ENCODE assay signal across 17 cellular contexts in the genomic region with DNA sequence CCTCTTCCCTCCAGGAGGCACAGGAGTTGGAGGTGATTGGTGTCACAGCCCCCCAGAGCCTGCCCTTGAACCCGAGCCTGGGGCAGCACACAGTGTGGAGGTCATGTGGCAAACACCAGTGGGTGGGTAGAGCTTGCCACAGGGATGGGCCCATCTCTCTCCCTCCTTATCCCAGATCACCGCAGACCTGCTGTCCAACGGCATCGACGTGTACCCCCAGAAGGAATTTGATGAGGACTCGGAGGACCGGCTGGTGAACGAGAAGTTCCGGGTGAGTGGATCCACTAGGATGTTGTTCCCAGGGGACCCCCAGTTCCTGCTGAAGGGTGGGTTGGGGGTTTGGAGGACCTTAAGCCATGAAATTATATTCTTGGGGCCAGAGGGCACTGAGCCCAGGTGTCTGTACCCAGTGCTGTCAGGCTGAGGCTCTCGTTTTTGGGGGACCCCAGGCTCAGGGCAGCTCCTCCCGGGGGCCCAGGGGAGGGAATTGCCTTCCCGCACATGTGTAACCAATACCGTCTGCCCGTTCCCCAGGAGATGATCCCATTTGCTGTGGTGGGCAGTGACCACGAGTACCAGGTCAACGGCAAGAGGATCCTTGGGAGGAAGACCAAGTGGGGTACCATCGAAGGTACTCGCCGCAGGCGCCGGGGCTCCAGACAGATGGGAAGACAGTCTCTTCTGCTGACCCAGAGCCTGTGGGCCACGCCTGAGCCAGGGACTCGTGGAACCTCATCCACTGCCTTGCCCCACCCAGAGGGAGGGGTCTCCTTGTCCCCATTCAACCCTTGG.
DNase-seq lines count a peak whose midpoint lies in the region; ATAC-seq, FAIRE-seq and TF ChIP-seq lines count a peak whose summit lies in the region.
"Had no signal": no experiment of that assay in that cellular context is flagged by ENCODE, and none has a peak within 500 bp of the region (broad histone marks: within the 10 kb centered on the region; RNA-seq: fewer than 3 reads in every experiment).

No MANE protein-coding gene starts in this region.

- no peaks in the 10 kb centered on the region for H3K27me3 ChIP-seq in cardiac muscle cell
- no peaks in the 10 kb centered on the region for H3K27me3 ChIP-seq in right atrium auricular region
- no peaks in the 10 kb centered on the region for H3K27me3 ChIP-seq in HepG2 (ENCODE audit: control insufficient read depth in 1 of 2, insufficient read depth in 2 of 2, low read length in 2 of 2)
- no peaks in the 10 kb centered on the region for H3K27me3 ChIP-seq in suprapubic skin

- peaks cover 19 to 38% (median 26%) of the 10 kb centered on the region in 3 donors for H3K4me1 Mint-ChIP-seq in T-cell

- peaks cover 6% of the 10 kb centered on the region for H3K4me1 ChIP-seq in cardiac muscle cell (ENCODE audit: low read depth)
- peaks cover 0 to 31% of the 10 kb centered on the region in 2 donors for H3K4me1 ChIP-seq in right atrium auricular region
- no peaks in the 10 kb centered on the region for H3K4me1 ChIP-seq in HepG2 (ENCODE audit: insufficient read depth, low read length)
- peaks cover 23% of the 10 kb centered on the region for H3K4me1 ChIP-seq in suprapubic skin

- peaks cover 23% of the 10 kb centered on the region; the same call in 1 of the 2 replicates for H4K20me1 ChIP-seq in HepG2 (ENCODE audit: insufficient read depth, low read length)

- H3K27ac ChIP-seq in cardiac muscle cell = peak overlapping the region; percentile 6
- no peak overlapping the region for H3K27ac ChIP-seq in right atrium auricular region
- no peak overlapping the region for H3K27ac ChIP-seq in HepG2 (ENCODE audit: extremely low read length, insufficient read depth, low read length)
- H3K27ac ChIP-seq in suprapubic skin = no peak overlapping the region

- H3K4me3 Mint-ChIP-seq in T-cell = peak overlapping the region in 1 of 3 donors; percentile 48
- H3K4me3 Mint-ChIP-seq: activated T-cell treated with anti-CD3 and anti-CD28 coated beads, Interleukin-2, amount 50 U/mL, for 72 hours; stimulated activated naive CD8-positive, alpha-beta T cell treated with anti-CD3 and anti-CD28 coated beads, Interleukin-15, Interleukin-2, amounts not matched to agents 100 ng/mL and 50 ng/mL, for 24 hours had no signal

- H2AFZ ChIP-seq in HepG2 (ENCODE audit: low read length) = no peak overlapping the region

- H3K36me3 ChIP-seq in cardiac muscle cell (peaks cover 15% of the 10 kb centered on the region), right atrium auricular region (peaks cover 53% of the 10 kb centered on the region), HepG2 (replicated peaks in 1 of 2; ENCODE audit: control insufficient read depth in 1 of 2, insufficient read depth in 2 of 2, low read length in 2 of 2) (peaks cover 65 to 91% of the 10 kb centered on the region in 2 experiments), suprapubic skin (peaks cover 74% of the 10 kb centered on the region)

- H3K27ac Mint-ChIP-seq in T-cell = peak overlapping the region; percentile 74 to 79
- H3K27ac Mint-ChIP-seq: activated T-cell treated with anti-CD3 and anti-CD28 coated beads, Interleukin-2, amount 50 U/mL, for 72 hours; stimulated activated naive CD8-positive, alpha-beta T cell treated with anti-CD3 and anti-CD28 coated beads, Interleukin-15, Interleukin-2, amounts not matched to agents 100 ng/mL and 50 ng/mL, for 24 hours had no signal

- intact Hi-C loops in HepG2 (cut with micrococcal nuclease; ENCODE audit: unreplicated experiment) = no loop called here

- CTCF ChIA-PET in T-cell (lab: Charles Lee) = no interaction called here
- CTCF ChIA-PET in HepG2 (lab: Yijun Ruan, JAX; ENCODE audit: low intra/inter-chr PET ratio, low total read pairs) = no interaction called here

- no peak for TF ChIP-seq RAD21 in HepG2 (CRISPR knock-in tag; IDR thresholded peaks at IDR 0.05)

- peaks cover 23% of the 10 kb centered on the region for H3K36me3 Mint-ChIP-seq in T-cell

- no peak for TF ChIP-seq EP300 in HepG2 (IDR thresholded peaks at IDR 0.05; ENCODE audit: low read depth in 2 of 2, low read length in 2 of 2)
- no peak for TF ChIP-seq EP300 in HepG2 (CRISPR knock-in tag; IDR thresholded peaks at IDR 0.05; ENCODE audit: borderline replicate concordance)
- no peak for TF ChIP-seq EP300 in suprapubic skin (IDR thresholded peaks at IDR 0.05)

- no peaks in the 10 kb centered on the region for H3K27me3 Mint-ChIP-seq in T-cell
- H3K27me3 Mint-ChIP-seq: stimulated activated naive CD8-positive, alpha-beta T cell treated with anti-CD3 and anti-CD28 coated beads, Interleukin-15, Interleukin-2, amounts not matched to agents 100 ng/mL and 50 ng/mL, for 24 hours had no signal

- WGBS in HepG2 (ENCODE audit: low lambda C conversion rate) = 98% methylated on average over 15 of the region's 23 CpGs
- WGBS in suprapubic skin = 82% methylated on average over 22 of the region's 23 CpGs

- no peak overlapping the region for H3K9ac ChIP-seq in HepG2 (ENCODE audit: insufficient read depth, low read depth, low read length)

- DNase-seq in cardiac muscle cell (ENCODE audit: low read depth in 1 of 2, low spot score in 1 of 2) (no peak), right atrium auricular region (ENCODE audit: low spot score) (no peak), T-cell (peak in 1 of 34 experiments; percentile 6), HepG2 (ENCODE audit: low spot score) (no peak), suprapubic skin (ENCODE audit: low spot score in 2 of 2) (peak; percentile 59 to 70), DMS53 treated with DMSO at 0.1 percent for 48 hours (lab: John Stamatoyannopoulos, UW; ENCODE audit: unreplicated experiment) (no peak)
- DNase-seq: caudate nucleus; hippocampal formation; NCI-H1417; NCI-H446; stimulated activated CD4-positive, alpha-beta T cell treated with anti-CD3 and anti-CD28 coated beads, Interleukin-4, amount 100 ng/mL, for 1 hour had no signal

- TF ChIP-seq POLR2A in HepG2 (IDR thresholded peaks at IDR 0.05; ENCODE audit: insufficient read depth in 1 of 2, low read depth in 2 of 2, low read length in 2 of 2) (no peak), suprapubic skin (IDR thresholded peaks at IDR 0.05) (no peak)

- BruUV-seq in HepG2 (replicated peaks; lab: Mats Ljungman, UMichigan) = no TSS peak

- in situ Hi-C loops in HepG2 (cut with HindIII; ENCODE audit: extremely low pct_ligation_motif_present, low pct_unique_long_range_greater_than_20kb) = no loop called here

- H3K9me3 Mint-ChIP-seq in T-cell = no peaks in the 10 kb centered on the region
- H3K9me3 Mint-ChIP-seq: activated T-cell treated with anti-CD3 and anti-CD28 coated beads, Interleukin-2, amount 50 U/mL, for 72 hours; stimulated activated naive CD8-positive, alpha-beta T cell treated with anti-CD3 and anti-CD28 coated beads, Interleukin-15, Interleukin-2, amounts not matched to agents 100 ng/mL and 50 ng/mL, for 24 hours had no signal

- H3K9me3 ChIP-seq in cardiac muscle cell (ENCODE audit: low read depth) = no peaks in the 10 kb centered on the region
- no peaks in the 10 kb centered on the region for H3K9me3 ChIP-seq in right atrium auricular region
- no peaks in the 10 kb centered on the region for H3K9me3 ChIP-seq in HepG2 (ENCODE audit: low read length)
- no peaks in the 10 kb centered on the region for H3K9me3 ChIP-seq in suprapubic skin

- POLR2A ChIA-PET in T-cell (lab: Charles Lee) (no interaction called here), HepG2 (lab: Yijun Ruan, JAX) (interaction anchor here (0.9 kb wide), 1 partner anchor 39 kb away, joined by 3 read pairs; no protein-coding TSS in a partner anchor)

- H3K79me2 ChIP-seq in HepG2 (ENCODE audit: insufficient read depth, low read length) = no peaks in the 10 kb centered on the region

- no peak overlapping the region for H3K4me2 ChIP-seq in HepG2 (ENCODE audit: low read depth, low read length)

- FAIRE-seq in HepG2 (lab: Jason Lieb, UNC) = no peak
- FAIRE-seq: G401.6 had no signal

- TF ChIP-seq CTCF in cardiac muscle cell (IDR thresholded peaks at IDR 0.05; ENCODE audit: low read depth, low read length) (no peak), right atrium auricular region (IDR thresholded peaks at IDR 0.05) (no peak), HepG2 (CRISPR knock-in tag; IDR thresholded peaks at IDR 0.05) (no peak), suprapubic skin (IDR thresholded peaks at IDR 0.05) (no peak)

- H3K4me3 ChIP-seq in cardiac muscle cell (no peak overlapping the region), right atrium auricular region (no peak overlapping the region), HepG2 (replicated peaks in 1 of 3; ENCODE audit: insufficient read depth in 1 of 3, low read depth in 2 of 3, low read length in 3 of 3) (no peak overlapping the region), suprapubic skin (no peak overlapping the region)
- H3K4me3 ChIP-seq: lung had no signal

- ATAC-seq in T-cell (replicated peaks in 1 of 4) (no peak), HepG2 (no peak), GM18502 (IDR thresholded peaks at IDR 0.05; ENCODE audit: poor library complexity, unreplicated experiment) (no peak), HG03378 (IDR thresholded peaks at IDR 0.05; ENCODE audit: unreplicated experiment) (no peak)

TF ChIP-seq in HepG2, 621 proteins besides CTCF, POLR2A, EP300 and RAD21 (continues in another document):
- TF ChIP-seq, protein P1, sequence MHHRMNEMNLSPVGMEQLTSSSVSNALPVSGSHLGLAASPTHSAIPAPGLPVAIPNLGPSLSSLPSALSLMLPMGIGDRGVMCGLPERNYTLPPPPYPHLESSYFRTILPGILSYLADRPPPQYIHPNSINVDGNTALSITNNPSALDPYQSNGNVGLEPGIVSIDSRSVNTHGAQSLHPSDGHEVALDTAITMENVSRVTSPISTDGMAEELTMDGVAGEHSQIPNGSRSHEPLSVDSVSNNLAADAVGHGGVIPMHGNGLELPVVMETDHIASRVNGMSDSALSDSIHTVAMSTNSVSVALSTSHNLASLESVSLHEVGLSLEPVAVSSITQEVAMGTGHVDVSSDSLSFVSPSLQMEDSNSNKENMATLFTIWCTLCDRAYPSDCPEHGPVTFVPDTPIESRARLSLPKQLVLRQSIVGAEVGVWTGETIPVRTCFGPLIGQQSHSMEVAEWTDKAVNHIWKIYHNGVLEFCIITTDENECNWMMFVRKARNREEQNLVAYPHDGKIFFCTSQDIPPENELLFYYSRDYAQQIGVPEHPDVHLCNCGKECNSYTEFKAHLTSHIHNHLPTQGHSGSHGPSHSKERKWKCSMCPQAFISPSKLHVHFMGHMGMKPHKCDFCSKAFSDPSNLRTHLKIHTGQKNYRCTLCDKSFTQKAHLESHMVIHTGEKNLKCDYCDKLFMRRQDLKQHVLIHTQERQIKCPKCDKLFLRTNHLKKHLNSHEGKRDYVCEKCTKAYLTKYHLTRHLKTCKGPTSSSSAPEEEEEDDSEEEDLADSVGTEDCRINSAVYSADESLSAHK (CRISPR knock-in tag; IDR thresholded peaks at IDR 0.05; ENCODE audit: borderline replicate concordance) = no peak
- peak; percentile 61 for TF ChIP-seq RBM22 (optimal IDR thresholded peaks at IDR 0.05; ENCODE audit: low read length)
- peak; percentile 84 for TF ChIP-seq AGO2 (optimal IDR thresholded peaks at IDR 0.05; ENCODE audit: low read depth, low read length)
- no peak for TF ChIP-seq KLF9 (CRISPR knock-in tag; IDR thresholded peaks at IDR 0.05; ENCODE audit: low read depth)
- TF ChIP-seq TRIM24 (CRISPR knock-in tag; IDR thresholded peaks at IDR 0.05) = no peak

Comparison
In these comparisons a context has a peak if more than half of its experiments do, and no peak if none do; other contexts are left out.
1. DNase-seq: peak in suprapubic skin (2 of 2); none in cardiac muscle cell (0 of 2), right atrium auricular region (single experiment), HepG2 (single experiment) and DMS53 treated with DMSO at 0.1 percent for 48 hours (single experiment).